In the genomic region with DNA sequence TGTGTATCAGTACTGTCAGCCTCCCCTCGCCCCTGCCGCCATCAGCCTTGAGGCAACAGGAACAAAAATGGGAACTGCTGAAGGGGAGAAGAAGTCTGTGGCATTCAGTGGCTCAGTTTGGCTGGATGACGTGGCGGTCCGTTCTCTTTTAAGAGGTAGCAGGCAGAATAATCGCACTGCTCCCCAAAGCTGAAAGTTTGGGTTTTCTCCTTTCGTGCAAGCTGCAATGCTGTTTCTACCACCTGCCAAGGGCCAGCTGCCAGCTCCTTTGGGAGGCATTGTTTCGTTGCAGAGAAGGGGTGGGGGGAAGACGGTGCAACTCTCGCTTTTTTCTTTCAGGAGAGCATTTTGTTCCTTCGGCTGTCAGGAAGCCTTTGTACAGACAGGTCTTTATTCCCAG, we compare ENCODE assay signal across 29 cellular contexts.
DNase-seq lines count a peak whose midpoint lies in the region; ATAC-seq, FAIRE-seq and TF ChIP-seq lines count a peak whose summit lies in the region.
"Had no signal": no experiment of that assay in that cellular context is flagged by ENCODE, and none has a peak within 500 bp of the region (broad histone marks: within the 10 kb centered on the region; RNA-seq: fewer than 3 reads in every experiment).

No MANE protein-coding gene starts in this region.

- H3K79me2 ChIP-seq in OCI-LY7 (ENCODE audit: insufficient read depth, low read depth, low read length) (no peaks in the 10 kb centered on the region), HepG2 (ENCODE audit: insufficient read depth, low read length) (no peaks in the 10 kb centered on the region)
- H3K79me2 ChIP-seq: hepatocyte had no signal

- no TSS peak for BruUV-seq in OCI-LY7 (replicated peaks; lab: Mats Ljungman, UMichigan)
- BruUV-seq in HepG2 (replicated peaks; lab: Mats Ljungman, UMichigan) = no TSS peak

- H3K4me3 ChIP-seq in OCI-LY7 (ENCODE audit: low read depth, low read length, poor library complexity, severe bottlenecking) (no peak overlapping the region), HepG2 (replicated peaks in 1 of 3; ENCODE audit: insufficient read depth in 1 of 3, low read depth in 2 of 3, low read length in 3 of 3) (no peak overlapping the region)
- H3K4me3 ChIP-seq: hepatocyte, left ventricle myocardium inferior, pancreas, tibial nerve had no signal

- H3K9me3 ChIP-seq in OCI-LY7 (ENCODE audit: low read length) = no peaks in the 10 kb centered on the region
- H3K9me3 ChIP-seq in T-helper 17 cell (ENCODE audit: control insufficient read depth, low read length, poor library complexity, severe bottlenecking) = no peaks in the 10 kb centered on the region
- no peaks in the 10 kb centered on the region for H3K9me3 ChIP-seq in HepG2 (ENCODE audit: low read length)
- H3K9me3 ChIP-seq: left ventricle myocardium inferior, pancreas, tibial nerve had no signal

- H3K27me3 Mint-ChIP-seq in T-helper 17 cell = peaks cover 15% of the 10 kb centered on the region
- H3K27me3 Mint-ChIP-seq in activated CD4-positive, alpha-beta memory T cell treated with anti-CD3 and anti-CD28 coated beads for 36 hours = no peaks in the 10 kb centered on the region

- no peaks in the 10 kb centered on the region for H3K27me3 ChIP-seq in HepG2 (ENCODE audit: control insufficient read depth in 1 of 2, insufficient read depth in 2 of 2, low read length in 2 of 2)
- H3K27me3 ChIP-seq: foreskin keratinocyte, pancreas, tibial nerve had no signal

- H3K4me1 Mint-ChIP-seq in T-helper 17 cell = no peaks in the 10 kb centered on the region
- H3K4me1 Mint-ChIP-seq in activated CD4-positive, alpha-beta memory T cell treated with anti-CD3 and anti-CD28 coated beads for 36 hours (ENCODE audit: low read depth) = no peaks in the 10 kb centered on the region
- H3K4me1 Mint-ChIP-seq: activated naive CD4-positive, alpha-beta T cell treated with anti-CD3 and anti-CD28 coated beads, Interleukin-2, amount 50 U/mL, for 24 hours; natural killer cell had no signal

- no peak overlapping the region for H3K4me3 Mint-ChIP-seq in T-helper 17 cell
- H3K4me3 Mint-ChIP-seq in activated CD4-positive, alpha-beta memory T cell treated with anti-CD3 and anti-CD28 coated beads for 36 hours = no peak overlapping the region
- H3K4me3 Mint-ChIP-seq: activated naive CD4-positive, alpha-beta T cell treated with anti-CD3 and anti-CD28 coated beads, Interleukin-2, amount 50 U/mL, for 24 hours; CD4-positive, alpha-beta T cell; natural killer cell; stimulated activated naive CD8-positive, alpha-beta T cell treated with anti-CD3 and anti-CD28 coated beads, Interleukin-15, Interleukin-2, amounts not matched to agents 100 ng/mL and 50 ng/mL, for 24 hours had no signal

- H3K9ac ChIP-seq in HepG2 (ENCODE audit: insufficient read depth, low read depth, low read length) = no peak overlapping the region

- TF ChIP-seq POLR2A in HepG2 (IDR thresholded peaks at IDR 0.05; ENCODE audit: insufficient read depth in 1 of 2, low read depth in 2 of 2, low read length in 2 of 2) = no peak

- no peak overlapping the region for H3K4me2 ChIP-seq in OCI-LY7 (ENCODE audit: low read length)
- no peak overlapping the region for H3K4me2 ChIP-seq in HepG2 (ENCODE audit: low read depth, low read length)
- H3K4me2 ChIP-seq: hepatocyte had no signal

- no peak for TF ChIP-seq RAD21 in HepG2 (CRISPR knock-in tag; IDR thresholded peaks at IDR 0.05)

- CTCF ChIA-PET in OCI-LY7 (lab: Charles Lee; ENCODE audit: unreplicated experiment) = no interaction called here
- CTCF ChIA-PET in HepG2 (lab: Yijun Ruan, JAX; ENCODE audit: low intra/inter-chr PET ratio, low total read pairs) = no interaction called here
- CTCF ChIA-PET in activated CD4-positive, alpha-beta memory T cell treated with anti-CD3 and anti-CD28 coated beads for 36 hours (lab: Charles Lee) = no interaction called here

- ATAC-seq in T-helper 17 cell (no peak), HepG2 (no peak)
- ATAC-seq: foreskin keratinocyte, natural killer cell, pancreas, right cardiac atrium had no signal

- DNase-seq in Ammon's horn (ENCODE audit: low spot score) (peak; percentile 2), G401 (ENCODE audit: low spot score) (peak; percentile 5), NCI-H2171 (lab: John Stamatoyannopoulos, UW) (peak; percentile 78), astrocyte of the hippocampus (ENCODE audit: low read depth, low spot score) (peak; percentile 2), OCI-LY7 (ENCODE audit: low spot score) (no peak), T-helper 17 cell (no peak), HepG2 (ENCODE audit: low spot score) (no peak)
- DNase-seq in activated CD4-positive, alpha-beta memory T cell treated with anti-CD3 and anti-CD28 coated beads for 36 hours = no peak
- DNase-seq: activated CD4-positive, alpha-beta T cell treated with anti-CD3 and anti-CD28 coated beads for 1 hour; CD4-positive, alpha-beta T cell; cerebellar nuclear complex; DMS153; foreskin keratinocyte; left ventricle myocardium inferior; midbrain; natural killer cell; NCI-H1694; NCI-H748 treated with DMSO at 0.1 percent for 48 hours; pancreas; right cardiac atrium; Right ventricle myocardium superior; stimulated activated CD4-positive, alpha-beta T cell treated with anti-CD3 and anti-CD28 coated beads, Interleukin-12 subunit alpha, Interleukin-12 subunit beta, amount 100 ng/mL, for 4 hours; stimulated activated CD4-positive, alpha-beta T cell treated with anti-CD3 and anti-CD28 coated beads, Interleukin-4, amount 100 ng/mL, for 4 hours had no signal

- TF ChIP-seq EP300 in HepG2 (IDR thresholded peaks at IDR 0.05; ENCODE audit: low read depth in 2 of 2, low read length in 2 of 2) = no peak
- TF ChIP-seq EP300 in HepG2 (CRISPR knock-in tag; IDR thresholded peaks at IDR 0.05; ENCODE audit: borderline replicate concordance) = no peak

- H3K27ac ChIP-seq in OCI-LY7 (ENCODE audit: low read depth, low read length, poor library complexity, severe bottlenecking) = no peak overlapping the region
- no peak overlapping the region for H3K27ac ChIP-seq in HepG2 (ENCODE audit: extremely low read length, insufficient read depth, low read length)
- H3K27ac ChIP-seq: foreskin keratinocyte, hepatocyte, left ventricle myocardium inferior, pancreas, tibial nerve had no signal

- POLR2A ChIA-PET in OCI-LY7 (lab: Charles Lee) (no interaction called here), HepG2 (lab: Yijun Ruan, JAX) (no interaction called here)
- POLR2A ChIA-PET in activated CD4-positive, alpha-beta memory T cell treated with anti-CD3 and anti-CD28 coated beads for 36 hours (lab: Charles Lee) = no interaction called here

- H3K4me1 ChIP-seq in OCI-LY7 (ENCODE audit: insufficient read depth, low read length, poor library complexity, severe bottlenecking) (no peaks in the 10 kb centered on the region), HepG2 (ENCODE audit: insufficient read depth, low read length) (no peaks in the 10 kb centered on the region)
- H3K4me1 ChIP-seq: foreskin keratinocyte, left ventricle myocardium inferior, pancreas, tibial nerve had no signal

- no peaks in the 10 kb centered on the region for H3K36me3 ChIP-seq in OCI-LY7 (ENCODE audit: insufficient read depth, low read length)
- H3K36me3 ChIP-seq in HepG2 (replicated peaks in 1 of 2; ENCODE audit: control insufficient read depth in 1 of 2, insufficient read depth in 2 of 2, low read length in 2 of 2) = no peaks in the 10 kb centered on the region
- H3K36me3 ChIP-seq: left ventricle myocardium inferior, pancreas, tibial nerve had no signal

- no peak for FAIRE-seq in HepG2 (lab: Jason Lieb, UNC)
- FAIRE-seq: GM12892, pancreas, TTC549 had no signal

- in situ Hi-C loops in G401 (cut with HindIII; ENCODE audit: low sequenced_read_pairs) (no loop called here), HepG2 (cut with HindIII; ENCODE audit: extremely low pct_ligation_motif_present, low pct_unique_long_range_greater_than_20kb) (no loop called here)

- no peaks in the 10 kb centered on the region for H3K9me3 Mint-ChIP-seq in activated CD4-positive, alpha-beta memory T cell treated with anti-CD3 and anti-CD28 coated beads for 36 hours
- H3K9me3 Mint-ChIP-seq: activated naive CD4-positive, alpha-beta T cell treated with anti-CD3 and anti-CD28 coated beads, Interleukin-2, amount 50 U/mL, for 24 hours; CD4-positive, alpha-beta T cell; natural killer cell had no signal

- no peaks in the 10 kb centered on the region for H3K36me3 Mint-ChIP-seq in T-helper 17 cell (ENCODE audit: low read depth)
- H3K36me3 Mint-ChIP-seq in activated CD4-positive, alpha-beta memory T cell treated with anti-CD3 and anti-CD28 coated beads for 36 hours = no peaks in the 10 kb centered on the region
- H3K36me3 Mint-ChIP-seq: activated naive CD4-positive, alpha-beta T cell treated with anti-CD3 and anti-CD28 coated beads, Interleukin-2, amount 50 U/mL, for 24 hours; natural killer cell had no signal

- H3K27ac Mint-ChIP-seq in T-helper 17 cell = no peak overlapping the region
- H3K27ac Mint-ChIP-seq in activated CD4-positive, alpha-beta memory T cell treated with anti-CD3 and anti-CD28 coated beads for 36 hours = no peak overlapping the region
- H3K27ac Mint-ChIP-seq: activated naive CD4-positive, alpha-beta T cell treated with anti-CD3 and anti-CD28 coated beads, Interleukin-2, amount 50 U/mL, for 24 hours; CD4-positive, alpha-beta T cell; natural killer cell; stimulated activated naive CD8-positive, alpha-beta T cell treated with anti-CD3 and anti-CD28 coated beads, Interleukin-15, Interleukin-2, amounts not matched to agents 100 ng/mL and 50 ng/mL, for 24 hours had no signal

- no peaks in the 10 kb centered on the region for H3K9me2 ChIP-seq in OCI-LY7 (ENCODE audit: insufficient read depth, low read length)

- intact Hi-C loops in OCI-LY7 (cut with micrococcal nuclease; ENCODE audit: unreplicated experiment) = no loop called here
- intact Hi-C loops in HepG2 (cut with micrococcal nuclease; ENCODE audit: unreplicated experiment) = no loop called here
- intact Hi-C loops in activated CD4-positive, alpha-beta memory T cell treated with anti-CD3 and anti-CD28 coated beads for 36 hours (cut with micrococcal nuclease) = no loop called here

- H2AFZ ChIP-seq in OCI-LY7 (ENCODE audit: low read length) = no peak overlapping the region
- no peak overlapping the region for H2AFZ ChIP-seq in HepG2 (ENCODE audit: low read length)
- H2AFZ ChIP-seq: hepatocyte had no signal

- 29% methylated on average over 9 of the region's 11 CpGs for WGBS in HepG2 (ENCODE audit: low lambda C conversion rate)

- TF ChIP-seq CTCF in OCI-LY7 (conservative IDR thresholded peaks at IDR 0.05; ENCODE audit: low read length) = no peak
- no peak for TF ChIP-seq CTCF in HepG2 (CRISPR knock-in tag; IDR thresholded peaks at IDR 0.05)

- no peaks in the 10 kb centered on the region for H4K20me1 ChIP-seq in OCI-LY7 (ENCODE audit: insufficient read depth, low read length)
- H4K20me1 ChIP-seq in HepG2 (ENCODE audit: insufficient read depth, low read length) = no peaks in the 10 kb centered on the region

TF ChIP-seq in HepG2, 621 proteins besides CTCF, POLR2A, EP300 and RAD21 (continues in another document):
- no peak for TF ChIP-seq MEIS2 (CRISPR knock-in tag; IDR thresholded peaks at IDR 0.05)
- TF ChIP-seq ZMAT3 (CRISPR knock-in tag; conservative IDR thresholded peaks at IDR 0.05) = no peak
- no peak for TF ChIP-seq SALL1 (CRISPR knock-in tag; IDR thresholded peaks at IDR 0.05)
- TF ChIP-seq KLF6 (CRISPR knock-in tag; IDR thresholded peaks at IDR 0.05) = no peak

Comparison
In these comparisons a context has a peak if more than half of its experiments do, and no peak if none do; other contexts are left out.
1. DNase-seq: peak in Ammon's horn (single experiment), G401 (single experiment), NCI-H2171 (single experiment) and astrocyte of the hippocampus (single experiment); none in OCI-LY7 (single experiment), T-helper 17 cell (0 of 3), HepG2 (single experiment) and activated CD4-positive, alpha-beta memory T cell treated with anti-CD3 and anti-CD28 coated beads for 36 hours (single experiment).